7 cellular contexts compared by ENCODE assay signal in the genomic region with DNA sequence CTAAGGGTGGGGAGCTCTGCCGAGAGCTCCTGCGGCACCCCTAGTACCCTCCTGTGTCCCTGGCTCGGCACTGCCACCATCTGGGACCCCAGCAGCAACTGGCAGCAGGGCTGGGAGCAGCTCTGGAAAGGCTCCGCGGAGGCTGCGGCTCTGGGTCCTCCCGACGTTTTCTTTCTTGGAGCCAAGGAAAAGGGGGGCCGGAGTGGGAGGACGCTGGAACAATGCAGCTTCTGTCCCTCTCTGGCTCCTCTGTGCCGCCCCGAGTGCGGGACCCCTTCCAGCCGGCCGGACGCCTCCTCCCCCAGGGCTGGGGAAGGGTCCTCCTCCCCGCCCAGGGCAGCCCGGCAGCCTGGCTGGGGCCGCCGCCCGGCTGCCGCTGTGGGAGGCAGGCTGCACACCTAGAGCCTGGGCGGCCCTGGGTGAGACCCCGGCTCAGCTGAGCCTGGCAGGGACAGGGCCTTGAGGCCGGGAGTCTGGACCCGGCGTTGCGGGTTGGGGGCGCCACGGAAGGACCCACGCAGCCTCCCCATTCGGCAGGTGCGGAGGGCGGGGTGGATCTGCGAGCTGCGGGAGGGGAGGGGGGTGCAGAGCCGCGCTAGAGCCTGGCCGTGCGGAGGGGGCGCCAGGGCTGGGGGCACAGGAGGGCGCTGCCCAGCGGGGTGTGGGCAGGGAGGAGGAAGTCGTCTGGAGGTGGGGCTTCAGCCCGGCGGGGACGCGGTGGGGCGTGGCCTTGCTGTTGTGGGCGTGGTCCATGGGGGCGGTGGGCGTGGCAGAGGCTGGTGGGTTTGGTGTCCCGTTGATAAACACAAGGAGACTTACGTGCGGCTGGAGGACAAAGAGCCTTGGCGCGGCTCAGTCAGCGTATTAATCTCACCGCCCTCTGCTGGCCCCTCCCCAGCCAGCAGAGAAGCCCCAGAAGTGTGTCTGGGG. TPM values are rescaled to one million over a fixed set of nuclear protein-coding genes. Genes with fewer than 3 reads are reported as not detected.
DNase-seq lines count a peak whose midpoint lies in the region; ATAC-seq and TF ChIP-seq lines count a peak whose summit lies in the region.

No MANE protein-coding gene starts in this region.

- H3K27ac ChIP-seq in HCT116 (ENCODE audit: low read depth, low read length) (peak overlapping the region; percentile 29; the same call in 1 of the 2 replicates), brain microvascular endothelial cell (no peak overlapping the region), skin epidermis (peak overlapping the region in 10 of 21 experiments; percentile 12 to 69 (median 48))

- TF ChIP-seq CTCF in HCT116 (IDR thresholded peaks at IDR 0.05 in 2 of 3, conservative IDR thresholded peaks at IDR 0.05 in 1 of 3; ENCODE audit: borderline replicate concordance in 1 of 3, insufficient read depth in 1 of 3, low read depth in 2 of 3, low read length in 2 of 3): no peak
- TF ChIP-seq CTCF in brain microvascular endothelial cell (IDR thresholded peaks at IDR 0.05; ENCODE audit: low read depth, low read length, missing control alignments): peak; percentile 12

- no peak for TF ChIP-seq POLR2A in HCT116 (IDR thresholded peaks at IDR 0.05; ENCODE audit: borderline replicate concordance, extremely low read depth, insufficient read depth, insufficient read length)

- POLR2A ChIA-PET in HCT116 (lab: Charles Lee): no interaction called here

- no peaks in the 10 kb centered on the region for H3K27me3 ChIP-seq in HCT116 (ENCODE audit: insufficient read depth, low read length)
- no peaks in the 10 kb centered on the region for H3K27me3 ChIP-seq in brain microvascular endothelial cell (replicated peaks)

- RAD21 ChIA-PET in HCT116 (lab: Charles Lee; ENCODE audit: low non-redundant PET in 1 of 2, low total read pairs in 2 of 2, uncharacterized antibody in 2 of 2, unreplicated experiment in 2 of 2): no interaction called here

- peaks cover 18 to 36% of the 10 kb centered on the region in 2 experiments; a peak in 3 of 4 replicates for H3K4me1 ChIP-seq in HCT116 (ENCODE audit: control insufficient read depth in 1 of 2, insufficient read depth in 2 of 2, low read length in 2 of 2)

- in situ Hi-C loops in brain microvascular endothelial cell (cut with HindIII; ENCODE audit: low pct_ligation_motif_present, low sequenced_read_pairs): no loop called here

- no peak overlapping the region for H3K9ac ChIP-seq in HCT116 (ENCODE audit: low read length)

- CTCF ChIA-PET in HCT116 (lab: Charles Lee): no interaction called here

- no peaks in the 10 kb centered on the region for H4K20me1 ChIP-seq in HCT116 (ENCODE audit: insufficient read depth)

- H3K4me3 ChIP-seq in HCT116 (replicated peaks in 1 of 2; ENCODE audit: low read depth in 1 of 2, low read length in 2 of 2): no peak overlapping the region
- H3K4me3 ChIP-seq in brain microvascular endothelial cell (ENCODE audit: low read depth, low read length): peak overlapping the region; percentile 32
- H3K4me3 ChIP-seq in skin epidermis: peak overlapping the region; percentile 0 to 42 (median 17)

- H3K79me2 ChIP-seq in HCT116 (ENCODE audit: insufficient read depth, low read length): no peaks in the 10 kb centered on the region

- no TSS peak for BruUV-seq in HCT116 (replicated peaks; lab: Mats Ljungman, UMichigan)

- no peak for TF ChIP-seq RAD21 in HCT116 (IDR thresholded peaks at IDR 0.05; ENCODE audit: low read depth)

- DNase-seq in HCT116 (ENCODE audit: low read depth, low spot score): no peak
- DNase-seq in T-helper 9 cell: peak; percentile 37
- peak; percentile 43 for DNase-seq in brain microvascular endothelial cell
- peak; percentile 92 for DNase-seq in iPS-NIHi11 (ENCODE audit: low spot score)
- no peak for DNase-seq in SHP77 (lab: John Stamatoyannopoulos, UW)

- H3K4me2 ChIP-seq in HCT116 (ENCODE audit: low read length): peak overlapping the region; percentile 43

- no peak overlapping the region for H2AFZ ChIP-seq in HCT116 (ENCODE audit: low read depth, low read length, poor library complexity, severe bottlenecking)

- H3K9me2 ChIP-seq in HCT116 (ENCODE audit: insufficient read depth): no peaks in the 10 kb centered on the region

- H3K36me3 ChIP-seq in HCT116 (ENCODE audit: control insufficient read depth in 1 of 2, insufficient read depth in 2 of 2, low read length in 2 of 2) (no peaks in the 10 kb centered on the region; a peak in 1 of 4 replicates), brain microvascular endothelial cell (replicated peaks) (peaks cover 45% of the 10 kb centered on the region)

- peak; percentile 52 for ATAC-seq in HCT116
- no peak for ATAC-seq in HG02678 (IDR thresholded peaks at IDR 0.05; ENCODE audit: unreplicated experiment)

- no peaks in the 10 kb centered on the region for H3K9me3 ChIP-seq in HCT116 (ENCODE audit: control insufficient read depth in 1 of 2, insufficient read depth in 1 of 2, low read depth in 1 of 2, low read length in 2 of 2)

- intact Hi-C loops in HCT116 (cut with micrococcal nuclease): no loop called here

TF ChIP-seq in HCT116, 20 proteins besides CTCF, POLR2A, EP300 and RAD21:
- TF ChIP-seq, protein P1, sequence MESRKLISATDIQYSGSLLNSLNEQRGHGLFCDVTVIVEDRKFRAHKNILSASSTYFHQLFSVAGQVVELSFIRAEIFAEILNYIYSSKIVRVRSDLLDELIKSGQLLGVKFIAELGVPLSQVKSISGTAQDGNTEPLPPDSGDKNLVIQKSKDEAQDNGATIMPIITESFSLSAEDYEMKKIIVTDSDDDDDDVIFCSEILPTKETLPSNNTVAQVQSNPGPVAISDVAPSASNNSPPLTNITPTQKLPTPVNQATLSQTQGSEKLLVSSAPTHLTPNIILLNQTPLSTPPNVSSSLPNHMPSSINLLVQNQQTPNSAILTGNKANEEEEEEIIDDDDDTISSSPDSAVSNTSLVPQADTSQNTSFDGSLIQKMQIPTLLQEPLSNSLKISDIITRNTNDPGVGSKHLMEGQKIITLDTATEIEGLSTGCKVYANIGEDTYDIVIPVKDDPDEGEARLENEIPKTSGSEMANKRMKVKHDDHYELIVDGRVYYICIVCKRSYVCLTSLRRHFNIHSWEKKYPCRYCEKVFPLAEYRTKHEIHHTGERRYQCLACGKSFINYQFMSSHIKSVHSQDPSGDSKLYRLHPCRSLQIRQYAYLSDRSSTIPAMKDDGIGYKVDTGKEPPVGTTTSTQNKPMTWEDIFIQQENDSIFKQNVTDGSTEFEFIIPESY (IDR thresholded peaks at IDR 0.05; ENCODE audit: extremely low read depth, insufficient replicate concordance, low read length): no peak
- TF ChIP-seq SRF (IDR thresholded peaks at IDR 0.05; ENCODE audit: low read depth) (no peak), POLR2AphosphoS5 (IDR thresholded peaks at IDR 0.05; ENCODE audit: low read depth, low read length) (no peak), ZFX (IDR thresholded peaks at IDR 0.05) (no peak), EZH2phosphoT487 (IDR thresholded peaks at IDR 0.05; ENCODE audit: borderline replicate concordance) (no peak), SP1 (IDR thresholded peaks at IDR 0.05; ENCODE audit: low read depth) (no peak), SIN3A (IDR thresholded peaks at IDR 0.05; ENCODE audit: low read depth) (no peak), ZNF274 (IDR thresholded peaks at IDR 0.05; ENCODE audit: low read depth, low read length) (no peak), CEBPB (IDR thresholded peaks at IDR 0.05; ENCODE audit: low read depth) (no peak), YY1 (IDR thresholded peaks at IDR 0.05; ENCODE audit: extremely low read depth, insufficient replicate concordance, low read depth, low read length) (no peak), JUND (IDR thresholded peaks at IDR 0.05) (no peak)
- TF ChIP-seq, protein P2, sequence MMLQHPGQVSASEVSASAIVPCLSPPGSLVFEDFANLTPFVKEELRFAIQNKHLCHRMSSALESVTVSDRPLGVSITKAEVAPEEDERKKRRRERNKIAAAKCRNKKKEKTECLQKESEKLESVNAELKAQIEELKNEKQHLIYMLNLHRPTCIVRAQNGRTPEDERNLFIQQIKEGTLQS (IDR thresholded peaks at IDR 0.05): no peak
- TF ChIP-seq, protein P3, sequence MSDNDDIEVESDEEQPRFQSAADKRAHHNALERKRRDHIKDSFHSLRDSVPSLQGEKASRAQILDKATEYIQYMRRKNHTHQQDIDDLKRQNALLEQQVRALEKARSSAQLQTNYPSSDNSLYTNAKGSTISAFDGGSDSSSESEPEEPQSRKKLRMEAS (IDR thresholded peaks at IDR 0.05): no peak
- TF ChIP-seq, protein P4, sequence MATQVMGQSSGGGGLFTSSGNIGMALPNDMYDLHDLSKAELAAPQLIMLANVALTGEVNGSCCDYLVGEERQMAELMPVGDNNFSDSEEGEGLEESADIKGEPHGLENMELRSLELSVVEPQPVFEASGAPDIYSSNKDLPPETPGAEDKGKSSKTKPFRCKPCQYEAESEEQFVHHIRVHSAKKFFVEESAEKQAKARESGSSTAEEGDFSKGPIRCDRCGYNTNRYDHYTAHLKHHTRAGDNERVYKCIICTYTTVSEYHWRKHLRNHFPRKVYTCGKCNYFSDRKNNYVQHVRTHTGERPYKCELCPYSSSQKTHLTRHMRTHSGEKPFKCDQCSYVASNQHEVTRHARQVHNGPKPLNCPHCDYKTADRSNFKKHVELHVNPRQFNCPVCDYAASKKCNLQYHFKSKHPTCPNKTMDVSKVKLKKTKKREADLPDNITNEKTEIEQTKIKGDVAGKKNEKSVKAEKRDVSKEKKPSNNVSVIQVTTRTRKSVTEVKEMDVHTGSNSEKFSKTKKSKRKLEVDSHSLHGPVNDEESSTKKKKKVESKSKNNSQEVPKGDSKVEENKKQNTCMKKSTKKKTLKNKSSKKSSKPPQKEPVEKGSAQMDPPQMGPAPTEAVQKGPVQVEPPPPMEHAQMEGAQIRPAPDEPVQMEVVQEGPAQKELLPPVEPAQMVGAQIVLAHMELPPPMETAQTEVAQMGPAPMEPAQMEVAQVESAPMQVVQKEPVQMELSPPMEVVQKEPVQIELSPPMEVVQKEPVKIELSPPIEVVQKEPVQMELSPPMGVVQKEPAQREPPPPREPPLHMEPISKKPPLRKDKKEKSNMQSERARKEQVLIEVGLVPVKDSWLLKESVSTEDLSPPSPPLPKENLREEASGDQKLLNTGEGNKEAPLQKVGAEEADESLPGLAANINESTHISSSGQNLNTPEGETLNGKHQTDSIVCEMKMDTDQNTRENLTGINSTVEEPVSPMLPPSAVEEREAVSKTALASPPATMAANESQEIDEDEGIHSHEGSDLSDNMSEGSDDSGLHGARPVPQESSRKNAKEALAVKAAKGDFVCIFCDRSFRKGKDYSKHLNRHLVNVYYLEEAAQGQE (IDR thresholded peaks at IDR 0.05; ENCODE audit: low read depth): no peak

RNA-seq across cellular contexts. Expression of a gene that starts 15.1 kb away (rescaled TPM):
- total RNA-seq in HCT116 (2021; ENCODE audit: unreplicated experiment): 26.4 TPM
- 18.3 and 19.7 TPM in 2 replicates for polyA plus RNA-seq in HCT116 (2012)

RNA-seq across cellular contexts. Expression of a gene that starts 21.1 kb away (rescaled TPM):
- 21.9 TPM for total RNA-seq in HCT116 (2021; ENCODE audit: unreplicated experiment)
- polyA plus RNA-seq in HCT116 (2012): 15.6 and 15.7 TPM in 2 replicates

RNA-seq across cellular contexts. Expression of a gene that starts 31.0 kb away (rescaled TPM):
- total RNA-seq in HCT116 (2021; ENCODE audit: unreplicated experiment): 1.2 TPM
- 0.51 and 0.57 TPM in 2 replicates for polyA plus RNA-seq in HCT116 (2012)

RNA-seq across cellular contexts. Expression of a gene that starts 38.6 kb away (rescaled TPM):
- 4.6 TPM for total RNA-seq in HCT116 (2021; ENCODE audit: unreplicated experiment)
- 1.2 and 1.5 TPM in 2 replicates for polyA plus RNA-seq in HCT116 (2012)

RNA-seq across cellular contexts. Expression of a gene that starts 57.5 kb away (rescaled TPM):
- total RNA-seq in HCT116 (2021; ENCODE audit: unreplicated experiment): 20.4 TPM
- polyA plus RNA-seq in HCT116 (2012): 9.5 and 10.5 TPM in 2 replicates

Comparison
In these comparisons a context has a peak if more than half of its experiments do, and no peak if none do; other contexts are left out.
1. DNase-seq: peak in T-helper 9 cell (single experiment), brain microvascular endothelial cell (single experiment) and iPS-NIHi11 (single experiment); none in HCT116 (single experiment) and SHP77 (0 of 2).
2. H3K4me3 ChIP-seq: peak in brain microvascular endothelial cell (single experiment) and skin epidermis (7 of 7); none in HCT116 (0 of 2).